In the genomic region with DNA sequence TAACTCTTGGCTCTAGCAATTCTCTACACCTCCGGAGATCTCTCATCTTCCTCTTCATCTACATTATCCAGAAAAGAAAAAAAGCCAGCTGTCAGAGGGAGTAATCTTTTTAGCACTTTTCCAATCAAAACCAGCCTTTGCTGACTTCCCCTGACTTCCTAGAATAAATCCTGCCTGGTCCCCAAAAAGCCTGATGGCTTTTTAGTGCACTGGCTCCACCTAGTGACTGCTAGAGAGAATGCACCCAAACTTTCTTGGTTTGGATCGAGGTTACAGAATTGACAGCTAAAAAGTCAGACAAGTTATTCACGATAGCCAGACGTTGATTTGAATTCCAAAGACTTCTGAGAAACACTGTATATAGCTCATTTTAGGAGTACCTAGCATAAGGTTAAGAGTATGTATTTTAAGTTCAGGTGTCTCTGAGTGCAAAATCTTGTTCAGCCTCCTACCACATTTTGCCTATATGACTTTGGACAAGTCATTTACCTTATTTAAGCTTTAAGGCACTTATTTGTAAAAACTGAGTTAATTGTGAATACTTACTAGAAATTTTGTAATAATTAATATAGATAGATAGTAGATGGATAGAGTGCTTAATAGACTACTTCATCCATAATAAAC, we compare ENCODE assay signal across 8 cellular contexts.
DNase-seq lines count a peak whose midpoint lies in the region; ATAC-seq and TF ChIP-seq lines count a peak whose summit lies in the region.

No MANE protein-coding gene starts in this region.

- peak; percentile 98 for TF ChIP-seq CTCF in chondrocyte (IDR thresholded peaks at IDR 0.05)
- peak; percentile 88 to 94 (median 92) for TF ChIP-seq CTCF in right lobe of liver (IDR thresholded peaks at IDR 0.05)

- no peaks in the 10 kb centered on the region for H3K4me1 Mint-ChIP-seq in chondrocyte (ENCODE audit: low read depth)
- no peaks in the 10 kb centered on the region for H3K4me1 Mint-ChIP-seq in stimulated activated effector memory CD8-positive, alpha-beta T cell treated with anti-CD3 and anti-CD28 coated beads, Interleukin-12 subunit alpha, Interleukin-12 subunit beta, amount 100 ng/mL, for 72 hours

- no peak overlapping the region for H3K4me3 Mint-ChIP-seq in chondrocyte (ENCODE audit: unreplicated experiment)
- no peak overlapping the region for H3K4me3 Mint-ChIP-seq in stimulated activated effector memory CD8-positive, alpha-beta T cell treated with anti-CD3 and anti-CD28 coated beads, Interleukin-12 subunit alpha, Interleukin-12 subunit beta, amount 100 ng/mL, for 72 hours

- no peak for TF ChIP-seq POLR2A in right lobe of liver (IDR thresholded peaks at IDR 0.05)

- H3K9me3 Mint-ChIP-seq in chondrocyte (ENCODE audit: low read depth), result no peaks in the 10 kb centered on the region
- H3K9me3 Mint-ChIP-seq in stimulated activated effector memory CD8-positive, alpha-beta T cell treated with anti-CD3 and anti-CD28 coated beads, Interleukin-12 subunit alpha, Interleukin-12 subunit beta, amount 100 ng/mL, for 72 hours, result no peaks in the 10 kb centered on the region

- intact Hi-C loops in right lobe of liver (cut with DNase I), result loop anchor here in 1 of 2 donors (5.0 kb wide), 1 partner anchor 305 kb away; no protein-coding TSS in a partner anchor

- ATAC-seq in GM18511 (IDR thresholded peaks at IDR 0.05; ENCODE audit: unreplicated experiment) (peak; percentile 49), right lobe of liver (peak; percentile 81 to 87 (median 82)), HG03469 (IDR thresholded peaks at IDR 0.05; ENCODE audit: unreplicated experiment) (no peak)
- ATAC-seq in stimulated activated effector memory CD8-positive, alpha-beta T cell treated with anti-CD3 and anti-CD28 coated beads, Interleukin-12 subunit alpha, Interleukin-12 subunit beta, amount 100 ng/mL, for 72 hours, result no peak

- no peak overlapping the region for H3K4me3 ChIP-seq in right lobe of liver

- DNase-seq in Ammon's horn (ENCODE audit: low spot score), result peak; percentile 71
- peak; percentile 22 for DNase-seq in MV-4-11 (lab: John Stamatoyannopoulos, UW)
- DNase-seq in T follicular helper cell (ENCODE audit: low read depth), result peak; percentile 17
- DNase-seq in chondrocyte (ENCODE audit: low spot score), result no peak
- DNase-seq in right lobe of liver, result peak in 1 of 3 donors; percentile 49
- peak; percentile 23 to 59 for DNase-seq in stimulated activated effector memory CD8-positive, alpha-beta T cell treated with anti-CD3 and anti-CD28 coated beads, Interleukin-12 subunit alpha, Interleukin-12 subunit beta, amount 100 ng/mL, for 72 hours (ENCODE audit: low spot score in 2 of 2)

- peaks cover 19% of the 10 kb centered on the region for H3K27me3 Mint-ChIP-seq in chondrocyte (ENCODE audit: low read depth)

- no peaks in the 10 kb centered on the region for H3K4me1 ChIP-seq in right lobe of liver

- 3% methylated on average over 4 of the region's 4 CpGs for WGBS in right lobe of liver (ENCODE audit: insufficient coverage, low coverage, low lambda C conversion rate, missing lambda C conversion rate)

- no peaks in the 10 kb centered on the region for H3K9me3 ChIP-seq in right lobe of liver

- no peaks in the 10 kb centered on the region for H3K27me3 ChIP-seq in right lobe of liver

- H3K27ac ChIP-seq in right lobe of liver, result no peak overlapping the region

- no peaks in the 10 kb centered on the region for H3K36me3 ChIP-seq in right lobe of liver

- H3K36me3 Mint-ChIP-seq in chondrocyte (ENCODE audit: low read depth), result no peaks in the 10 kb centered on the region
- no peaks in the 10 kb centered on the region for H3K36me3 Mint-ChIP-seq in stimulated activated effector memory CD8-positive, alpha-beta T cell treated with anti-CD3 and anti-CD28 coated beads, Interleukin-12 subunit alpha, Interleukin-12 subunit beta, amount 100 ng/mL, for 72 hours

- no peak overlapping the region for H3K27ac Mint-ChIP-seq in chondrocyte (ENCODE audit: unreplicated experiment)
- no peak overlapping the region for H3K27ac Mint-ChIP-seq in stimulated activated effector memory CD8-positive, alpha-beta T cell treated with anti-CD3 and anti-CD28 coated beads, Interleukin-12 subunit alpha, Interleukin-12 subunit beta, amount 100 ng/mL, for 72 hours

Comparison
In these comparisons a context has a peak if more than half of its experiments do, and no peak if none do; other contexts are left out.
1. ATAC-seq: peak in GM18511 (single experiment) and right lobe of liver (4 of 4); none in stimulated activated effector memory CD8-positive, alpha-beta T cell treated with anti-CD3 and anti-CD28 coated beads, Interleukin-12 subunit alpha, Interleukin-12 subunit beta, amount 100 ng/mL, for 72 hours (single experiment) and HG03469 (single experiment).